Comparison of ENCODE assay signal across 1 cellular context in genomic region chr19:34404109-34404909, GRCh38.
TF ChIP-seq lines count a peak whose summit lies in the region.

Gene PDCD2L, plus strand, starts transcription at chr19:34404399. Its CDS starts 32 bp downstream, at chr19:34404431.

TF ChIP-seq in HepG2, 621 proteins besides CTCF, POLR2A, EP300 and RAD21 (continued from another document and continues in another):
- TF ChIP-seq ETS1 (CRISPR knock-in tag; IDR thresholded peaks at IDR 0.05) (no peak), ZNF235 (CRISPR knock-in tag; IDR thresholded peaks at IDR 0.05; ENCODE audit: borderline replicate concordance) (peak; percentile 79; the same call in 1 of the 2 replicates), BHLHE40 (IDR thresholded peaks at IDR 0.05; ENCODE audit: low read length) (peak; percentile 60; the same call in 1 of the 2 replicates), ATF6 (CRISPR knock-in tag; conservative IDR thresholded peaks at IDR 0.05) (no peak), ZNF34 (CRISPR knock-in tag; IDR thresholded peaks at IDR 0.05; ENCODE audit: borderline replicate concordance) (0 out of 2 replicates have a peak, but pooled peaks have one; percentile 68), RNF219 (CRISPR knock-in tag; IDR thresholded peaks at IDR 0.05) (no peak), KDM6A (CRISPR knock-in tag; IDR thresholded peaks at IDR 0.05; ENCODE audit: low read depth) (no peak), ZNF354B (CRISPR knock-in tag; IDR thresholded peaks at IDR 0.05) (no peak), HNRNPH1 (optimal IDR thresholded peaks at IDR 0.05; ENCODE audit: low read depth, low read length) (no peak), ARID4A (CRISPR knock-in tag; IDR thresholded peaks at IDR 0.05; ENCODE audit: borderline replicate concordance) (peak; percentile 96), ZNF549 (CRISPR knock-in tag; IDR thresholded peaks at IDR 0.05) (peak; percentile 40; the same call in 1 of the 2 replicates), ZKSCAN1 (IDR thresholded peaks at IDR 0.05; ENCODE audit: low read length) (no peak), NR2F6 (IDR thresholded peaks at IDR 0.05) (no peak), NR2F6 (CRISPR knock-in tag; IDR thresholded peaks at IDR 0.05) (peak; percentile 47; the same call in 1 of the 2 replicates), ATF5 (CRISPR knock-in tag; IDR thresholded peaks at IDR 0.05; ENCODE audit: low read depth) (peak; percentile 50; the same call in 1 of the 2 replicates), CHD4 (IDR thresholded peaks at IDR 0.05; ENCODE audit: borderline replicate concordance, low read length) (peak; percentile 40; the same call in 1 of the 2 replicates), THYN1 (CRISPR knock-in tag; IDR thresholded peaks at IDR 0.05; ENCODE audit: borderline replicate concordance, low read depth) (no peak), HDAC6 (IDR thresholded peaks at IDR 0.05; ENCODE audit: low read depth, low read length) (no peak), SMARCE1 (IDR thresholded peaks at IDR 0.05; ENCODE audit: borderline replicate concordance) (no peak), ZMAT3 (CRISPR knock-in tag; conservative IDR thresholded peaks at IDR 0.05) (no peak; the same call in 1 of the 2 replicates), ARID2 (CRISPR knock-in tag; IDR thresholded peaks at IDR 0.05; ENCODE audit: borderline replicate concordance) (no peak), ZFAT (CRISPR knock-in tag; conservative IDR thresholded peaks at IDR 0.05) (peak; percentile 48; the same call in 1 of the 2 replicates), HOXD1 (CRISPR knock-in tag; IDR thresholded peaks at IDR 0.05) (0 out of 2 replicates have a peak, but pooled peaks have one; percentile 80), MYNN (CRISPR knock-in tag; IDR thresholded peaks at IDR 0.05; ENCODE audit: low read depth) (no peak; the same call in 1 of the 2 replicates), ZNF737 (CRISPR knock-in tag; IDR thresholded peaks at IDR 0.05; ENCODE audit: borderline replicate concordance) (peak; percentile 94; the same call in 1 of the 2 replicates), ELF1 (CRISPR knock-in tag; IDR thresholded peaks at IDR 0.05) (peak; percentile 22; the same call in 1 of the 2 replicates), TRIM24 (CRISPR knock-in tag; IDR thresholded peaks at IDR 0.05) (no peak), KAT7 (CRISPR knock-in tag; IDR thresholded peaks at IDR 0.05; ENCODE audit: borderline replicate concordance) (peak; percentile 81; the same call in 1 of the 2 replicates), NCOR1 (IDR thresholded peaks at IDR 0.05; ENCODE audit: borderline replicate concordance, low read length) (no peak), KLF13 (CRISPR knock-in tag; IDR thresholded peaks at IDR 0.05) (no peak), ATF3 (CRISPR knock-in tag; IDR thresholded peaks at IDR 0.05) (0 out of 2 replicates have a peak, but pooled peaks have one; percentile 35), ZNF784 (CRISPR knock-in tag; IDR thresholded peaks at IDR 0.05; ENCODE audit: borderline replicate concordance) (no peak), ZNF550 (CRISPR knock-in tag; IDR thresholded peaks at IDR 0.05; ENCODE audit: borderline replicate concordance) (0 out of 2 replicates have a peak, but pooled peaks have one; percentile 50), RBAK (CRISPR knock-in tag; IDR thresholded peaks at IDR 0.05) (no peak), ZBTB2 (CRISPR knock-in tag; IDR thresholded peaks at IDR 0.05; ENCODE audit: low read depth) (no peak; the same call in 1 of the 2 replicates), ZNF607 (CRISPR knock-in tag; IDR thresholded peaks at IDR 0.05; ENCODE audit: borderline replicate concordance) (peak; percentile 62), IRF1 (CRISPR knock-in tag; IDR thresholded peaks at IDR 0.05; ENCODE audit: low read depth) (0 out of 2 replicates have a peak, but pooled peaks have one; percentile 19), TFDP2 (CRISPR knock-in tag; IDR thresholded peaks at IDR 0.05) (peak; percentile 75), ZNF678 (CRISPR knock-in tag; IDR thresholded peaks at IDR 0.05) (0 out of 2 replicates have a peak, but pooled peaks have one; percentile 43), ARNT (IDR thresholded peaks at IDR 0.05) (no peak), ZNF720 (CRISPR knock-in tag; IDR thresholded peaks at IDR 0.05) (no peak), ZNF580 (CRISPR knock-in tag; IDR thresholded peaks at IDR 0.05; ENCODE audit: borderline replicate concordance, low read depth) (peak; percentile 93), ZNF670 (CRISPR knock-in tag; IDR thresholded peaks at IDR 0.05; ENCODE audit: borderline replicate concordance) (no peak; the same call in 1 of the 2 replicates), NFKBIZ (CRISPR knock-in tag; IDR thresholded peaks at IDR 0.05) (0 out of 2 replicates have a peak, but pooled peaks have one; percentile 70), TRIM22 (IDR thresholded peaks at IDR 0.05) (no peak), KDM3A (CRISPR knock-in tag; IDR thresholded peaks at IDR 0.05; ENCODE audit: low read depth) (no peak)
